8 cellular contexts compared by ENCODE assay signal in the genomic region with DNA sequence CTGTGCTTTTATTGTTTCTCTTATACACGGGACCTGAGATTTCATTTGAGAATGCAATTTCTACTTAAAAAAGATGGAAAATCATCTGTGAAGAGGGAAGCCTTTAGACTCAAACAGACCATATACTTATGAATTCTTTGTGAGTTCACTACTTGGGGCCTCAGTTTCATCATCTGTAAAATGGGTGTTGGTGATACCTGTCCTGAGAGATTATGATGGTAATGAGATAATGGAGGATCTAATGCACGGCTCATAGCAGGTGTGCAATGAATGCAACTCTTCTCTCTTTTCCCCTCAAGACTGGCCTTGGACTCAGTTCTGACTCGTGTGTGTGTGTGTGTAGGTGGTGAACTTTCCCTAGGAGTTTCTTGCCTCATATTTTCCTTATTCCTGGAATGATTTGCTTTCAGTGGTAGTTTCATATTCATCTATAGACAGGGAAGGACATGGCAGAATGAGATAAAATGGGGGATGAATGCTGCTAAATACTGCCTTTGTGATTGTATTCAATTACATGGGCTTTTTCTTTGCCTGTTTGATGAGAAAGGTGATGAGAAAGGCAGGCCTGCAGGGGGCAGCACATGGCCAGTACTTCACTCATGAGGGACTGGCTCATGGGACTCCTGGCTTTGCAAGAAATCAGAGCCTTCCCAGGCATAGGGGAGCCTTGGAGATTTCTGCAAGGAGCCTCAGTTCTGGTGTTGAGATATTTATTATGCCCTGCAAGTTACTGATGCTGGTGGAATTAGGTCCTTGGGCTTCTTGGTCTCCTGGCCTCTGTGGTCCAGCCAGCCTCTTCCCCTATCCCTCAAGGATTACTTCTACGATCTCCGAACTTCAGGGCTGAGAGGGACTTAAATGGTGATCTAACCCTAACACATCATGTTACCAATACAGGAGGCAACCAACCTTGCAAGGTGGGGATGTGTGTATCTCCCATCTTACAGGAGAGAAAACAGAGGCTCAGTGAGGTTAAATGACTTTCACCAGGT.
DNase-seq lines count a peak whose midpoint lies in the region; ATAC-seq, FAIRE-seq and TF ChIP-seq lines count a peak whose summit lies in the region.

No MANE protein-coding gene starts in this region.

- DNase-seq in AG09309 (ENCODE audit: low read depth), result peak; percentile 23
- DNase-seq in H54 (ENCODE audit: insufficient read length, low spot score), result peak; percentile 38
- DNase-seq in NCI-H526 treated with DMSO at 0.1 percent for 48 hours (lab: John Stamatoyannopoulos, UW), result peak; percentile 7
- DNase-seq in activated CD4-positive, alpha-beta T cell treated with anti-CD3 and anti-CD28 coated beads, Interleukin-2, amount 50 U/mL, for 24 hours (ENCODE audit: low read depth in 1 of 2, low spot score in 1 of 2), result peak; percentile 13 to 48
- peak; percentile 21 to 66 for DNase-seq in dermis microvascular lymphatic vessel endothelial cell (ENCODE audit: low read depth in 2 of 2)
- DNase-seq in lung microvascular endothelial cell (ENCODE audit: low read depth in 2 of 2), result peak; percentile 70 to 71
- DNase-seq in stimulated activated CD8-positive, alpha-beta memory T cell treated with anti-CD3 and anti-CD28 coated beads, Interleukin-15, amount 100 ng/mL, for 1 hour (ENCODE audit: low read depth), result peak; percentile 49

- H3K4me3 ChIP-seq in AG09309 (ENCODE audit: control insufficient read depth, low read depth, low read length), result no peak overlapping the region

- TF ChIP-seq POLR2A in H54 (IDR thresholded peaks at IDR 0.05; ENCODE audit: low read depth, low read length), result no peak

- ATAC-seq in HG02588 (IDR thresholded peaks at IDR 0.05; ENCODE audit: unreplicated experiment), result no peak

- no peak for FAIRE-seq in H54 (lab: Jason Lieb, UNC)

- TF ChIP-seq CTCF in AG09309 (IDR thresholded peaks at IDR 0.05; ENCODE audit: control insufficient read depth, insufficient read depth, low read depth, low read length, missing control alignments), result peak; percentile 76

Comparison
In these comparisons a context has a peak if more than half of its experiments do, and no peak if none do; other contexts are left out.
1. DNase-seq: peak in every context shown above with its lines; median percentile 70 in lung microvascular endothelial cell; 49 in stimulated activated CD8-positive, alpha-beta memory T cell treated with anti-CD3 and anti-CD28 coated beads, Interleukin-15, amount 100 ng/mL, for 1 hour; 44 in dermis microvascular lymphatic vessel endothelial cell; 38 in H54; 30 in activated CD4-positive, alpha-beta T cell treated with anti-CD3 and anti-CD28 coated beads, Interleukin-2, amount 50 U/mL, for 24 hours; 23 in AG09309; 7 in NCI-H526 treated with DMSO at 0.1 percent for 48 hours.